ENCODE assay signal across 21 cellular contexts in genomic region chr9:130914417-130915095, GRCh38. TPM values are rescaled to one million over a fixed set of nuclear protein-coding genes. Genes with fewer than 3 reads are reported as not detected.
DNase-seq lines count a peak whose midpoint lies in the region; ATAC-seq and TF ChIP-seq lines count a peak whose summit lies in the region.
"Had no signal": no experiment of that assay in that cellular context is flagged by ENCODE, and none has a peak within 500 bp of the region (broad histone marks: within the 10 kb centered on the region; RNA-seq: fewer than 3 reads in every experiment).

No MANE protein-coding gene starts in this region.

- H3K27me3 ChIP-seq in GM23338 (ENCODE audit: insufficient read depth): no peaks in the 10 kb centered on the region
- H3K27me3 ChIP-seq in NT2/D1 (ENCODE audit: insufficient read depth, insufficient read length): no peaks in the 10 kb centered on the region
- peaks cover 0 to 73% (median 12%) of the 10 kb centered on the region in 3 donors for H3K27me3 ChIP-seq in psoas muscle (ENCODE audit: insufficient read depth in 3 of 3, low read length in 2 of 3)
- H3K27me3 ChIP-seq: MG63 had no signal

- H3K27ac ChIP-seq in GM23338 (ENCODE audit: low read depth): no peak overlapping the region
- no peak overlapping the region for H3K27ac ChIP-seq in psoas muscle

- no peak overlapping the region for H3K4me2 ChIP-seq in GM23338

- H3K36me3 ChIP-seq in GM23338 (ENCODE audit: insufficient read depth): no peaks in the 10 kb centered on the region
- H3K36me3 ChIP-seq in NT2/D1 (ENCODE audit: insufficient read depth, insufficient read length, low read length): no peaks in the 10 kb centered on the region
- H3K36me3 ChIP-seq in mucosa of descending colon (ENCODE audit: low read depth): no peaks in the 10 kb centered on the region
- no peaks in the 10 kb centered on the region for H3K36me3 ChIP-seq in psoas muscle (ENCODE audit: insufficient read depth in 1 of 2, low read depth in 1 of 2)
- H3K36me3 ChIP-seq: MG63 had no signal

- H3K4me3 Mint-ChIP-seq in GM23338: no peak overlapping the region
- H3K4me3 Mint-ChIP-seq in stimulated activated memory B cell treated with anti-CD40 and anti-IgM and Interleukin-4, amounts not matched to agents 10 μg/mL and 1 μg/mL and 100 μg/mL, for 72 hours: no peak overlapping the region
- H3K4me3 Mint-ChIP-seq: CD4-positive, alpha-beta memory T cell; HFFc6 had no signal

- intact Hi-C loops in mucosa of descending colon (cut with DNase I, micrococcal nuclease): no loop called here
- intact Hi-C loops in Right ventricle myocardium superior (cut with DNase I): no loop called here
- intact Hi-C loops in psoas muscle (cut with DNase I): no loop called here

- no peak overlapping the region for H3K27ac Mint-ChIP-seq in GM23338
- no peak overlapping the region for H3K27ac Mint-ChIP-seq in stimulated activated memory B cell treated with anti-CD40 and anti-IgM and Interleukin-4, amounts not matched to agents 10 μg/mL and 1 μg/mL and 100 μg/mL, for 72 hours
- H3K27ac Mint-ChIP-seq: CD4-positive, alpha-beta memory T cell; HFFc6 had no signal

- WGBS in psoas muscle, 3 donors: 73 to 79% (median 76%) methylated on average over 24 of the region's 24 CpGs

- no peak for DNase-seq in GM23338 (ENCODE audit: low spot score)
- no peak for DNase-seq in NT2/D1 (ENCODE audit: low read depth, low spot score)
- DNase-seq in mucosa of descending colon: no peak
- DNase-seq in Right ventricle myocardium superior: no peak
- DNase-seq in activated naive CD4-positive, alpha-beta T cell treated with Interleukin-2 at 50 U/mL for 16 hours: no peak
- no peak for DNase-seq in psoas muscle
- DNase-seq: DND-41, HFFc6, MG63, NCI-H1048, NCI-H1417 treated with DMSO at 0.1 percent for 48 hours, NCI-H187 treated with DMSO at 0.1 percent for 48 hours, NCI-H2107 had no signal

- H4K20me1 ChIP-seq in GM23338 (replicated peaks; ENCODE audit: insufficient read depth): no peaks in the 10 kb centered on the region

- no peaks in the 10 kb centered on the region for H3K79me2 ChIP-seq in GM23338 (replicated peaks; ENCODE audit: insufficient read depth)

- no peaks in the 10 kb centered on the region for H3K9me2 ChIP-seq in GM23338 (ENCODE audit: insufficient read depth)

- H2AFZ ChIP-seq in GM23338: no peak overlapping the region

- no peaks in the 10 kb centered on the region for H3K36me3 Mint-ChIP-seq in GM23338 (ENCODE audit: low read depth)
- H3K36me3 Mint-ChIP-seq in stimulated activated memory B cell treated with anti-CD40 and anti-IgM and Interleukin-4, amounts not matched to agents 10 μg/mL and 1 μg/mL and 100 μg/mL, for 72 hours: no peaks in the 10 kb centered on the region
- H3K36me3 Mint-ChIP-seq: CD4-positive, alpha-beta memory T cell had no signal

- H3K9me3 Mint-ChIP-seq in GM23338: no peaks in the 10 kb centered on the region
- H3K9me3 Mint-ChIP-seq in stimulated activated memory B cell treated with anti-CD40 and anti-IgM and Interleukin-4, amounts not matched to agents 10 μg/mL and 1 μg/mL and 100 μg/mL, for 72 hours: no peaks in the 10 kb centered on the region
- H3K9me3 Mint-ChIP-seq: CD4-positive, alpha-beta memory T cell; HFFc6 had no signal

- H3K4me1 Mint-ChIP-seq in GM23338: peaks cover 14% of the 10 kb centered on the region
- no peaks in the 10 kb centered on the region for H3K4me1 Mint-ChIP-seq in stimulated activated memory B cell treated with anti-CD40 and anti-IgM and Interleukin-4, amounts not matched to agents 10 μg/mL and 1 μg/mL and 100 μg/mL, for 72 hours

- TF ChIP-seq CTCF in GM23338 (conservative IDR thresholded peaks at IDR 0.05; ENCODE audit: low read depth in 2 of 2) (no peak), mucosa of descending colon (IDR thresholded peaks at IDR 0.05) (no peak), psoas muscle (IDR thresholded peaks at IDR 0.05) (no peak)

- H3K4me3 ChIP-seq in GM23338 (no peak overlapping the region), NT2/D1 (ENCODE audit: insufficient read length, low read depth) (no peak overlapping the region), mucosa of descending colon (no peak overlapping the region), psoas muscle (no peak overlapping the region)
- H3K4me3 ChIP-seq: MG63 had no signal

- H3K27me3 Mint-ChIP-seq in GM23338 (ENCODE audit: insufficient read depth, low read depth, poor library complexity): peaks cover 11% of the 10 kb centered on the region
- H3K27me3 Mint-ChIP-seq in stimulated activated memory B cell treated with anti-CD40 and anti-IgM and Interleukin-4, amounts not matched to agents 10 μg/mL and 1 μg/mL and 100 μg/mL, for 72 hours: peaks cover 54% of the 10 kb centered on the region
- H3K27me3 Mint-ChIP-seq: CD4-positive, alpha-beta memory T cell had no signal

- H3K4me1 ChIP-seq in GM23338 (ENCODE audit: insufficient read depth) (no peaks in the 10 kb centered on the region), NT2/D1 (ENCODE audit: insufficient read depth, insufficient read length) (peaks cover 40% of the 10 kb centered on the region), mucosa of descending colon (ENCODE audit: low read depth) (no peaks in the 10 kb centered on the region), psoas muscle (no peaks in the 10 kb centered on the region)

- H3K9ac ChIP-seq in NT2/D1 (ENCODE audit: insufficient read length, low read depth): peak overlapping the region; percentile 17

- ATAC-seq in GM23338: peak; percentile 67
- ATAC-seq in mucosa of descending colon: peak; percentile 8
- ATAC-seq in stimulated activated memory B cell treated with anti-CD40 and anti-IgM and Interleukin-4, amounts not matched to agents 10 μg/mL and 1 μg/mL and 100 μg/mL, for 72 hours: peak; percentile 14
- no peak for ATAC-seq in Right ventricle myocardium superior (ENCODE audit: poor library complexity)
- ATAC-seq in psoas muscle: no peak
- ATAC-seq: SK-N-SH treated with all-trans-retinoic acid at 6 μM for 48 hours had no signal

- H3F3A ChIP-seq in GM23338 (replicated peaks; ENCODE audit: low read depth): no peaks in the 10 kb centered on the region

- no peaks in the 10 kb centered on the region; the same call in 1 of the 2 replicates for H3K9me3 ChIP-seq in NT2/D1 (ENCODE audit: insufficient read depth, low read length)
- H3K9me3 ChIP-seq in mucosa of descending colon: no peaks in the 10 kb centered on the region
- H3K9me3 ChIP-seq in psoas muscle: no peaks in the 10 kb centered on the region
- H3K9me3 ChIP-seq: MG63 had no signal

TF ChIP-seq in GM23338, 12 proteins besides CTCF, POLR2A, EP300 and RAD21 (continues in another document):
- no peak for TF ChIP-seq NANOG (IDR thresholded peaks at IDR 0.05; ENCODE audit: borderline replicate concordance)
- no peak for TF ChIP-seq ETS1 (IDR thresholded peaks at IDR 0.05)
- TF ChIP-seq REST (IDR thresholded peaks at IDR 0.05; ENCODE audit: unreplicated experiment): no peak
- no peak for TF ChIP-seq POLR2AphosphoS5 (IDR thresholded peaks at IDR 0.05; ENCODE audit: low read depth)
- no peak for TF ChIP-seq JUNB (IDR thresholded peaks at IDR 0.05; ENCODE audit: unreplicated experiment)
- TF ChIP-seq STAT1 (IDR thresholded peaks at IDR 0.05; ENCODE audit: unreplicated experiment): no peak
- no peak for TF ChIP-seq EZH2phosphoT487 (IDR thresholded peaks at IDR 0.05; ENCODE audit: unreplicated experiment)
- TF ChIP-seq EZH2 (IDR thresholded peaks at IDR 0.05; ENCODE audit: low read depth, unreplicated experiment): no peak
- no peak for TF ChIP-seq ZNF114 (CRISPR knock-in tag; IDR thresholded peaks at IDR 0.05)

RNA-seq across cellular contexts. Expression of gene QRFP, which starts 17.9 kb away (rescaled TPM):
- not detected in 2 replicates for total RNA-seq in GM23338 (2014; rRNA removed; shearing (Covaris generic))
- not detected in 2 replicates for polyA plus RNA-seq in GM23338 (2016; fragmentation: Nextera tagmentation; extraction: Ambion mirVana)
- under 1 TPM in 2 of 3 donors, not detected in 1; 0.24 to 0.87 TPM for total RNA-seq in mucosa of descending colon
- total RNA-seq in Right ventricle myocardium superior: not detected
- total RNA-seq in psoas muscle: not detected
- polyA plus RNA-seq in psoas muscle: under 1 TPM in 2 of 3 donors, not detected in 1; 0.01 to 0.03 TPM
- total RNA-seq: A673; CD4-positive, alpha-beta memory T cell; H4; HFFc6; LHCN-M2; NCI-H460 had no signal
- polyA plus RNA-seq: BJ; CD4-positive, alpha-beta memory T cell had no signal

RNA-seq across cellular contexts. Expression of gene FIBCD1, which starts 24.5 kb away (rescaled TPM):
- total RNA-seq in GM23338 (2014; rRNA removed; shearing (Covaris generic)): 4.4 and 15.5 TPM in 2 replicates
- polyA plus RNA-seq in GM23338 (2016; fragmentation: Nextera tagmentation; extraction: Ambion mirVana): 5.6 and 9.0 TPM in 2 replicates
- total RNA-seq in mucosa of descending colon: 10 to 100 TPM in 1 of 3 donors, 1 to 10 TPM in 2; 2.6 to 10.7 (median 7.3) TPM
- total RNA-seq in Right ventricle myocardium superior: 0.59 TPM
- total RNA-seq in psoas muscle: not detected
- under 1 TPM in 1 of 3 donors, not detected in 2; 0.01 TPM for polyA plus RNA-seq in psoas muscle
- total RNA-seq: CD4-positive, alpha-beta memory T cell had no signal
- polyA plus RNA-seq: CD4-positive, alpha-beta memory T cell had no signal

Comparison
In these comparisons a context has a peak if more than half of its experiments do, and no peak if none do; other contexts are left out.
1. ATAC-seq: peak in GM23338 (single experiment), mucosa of descending colon (single experiment) and stimulated activated memory B cell treated with anti-CD40 and anti-IgM and Interleukin-4, amounts not matched to agents 10 μg/mL and 1 μg/mL and 100 μg/mL, for 72 hours (single experiment); none in Right ventricle myocardium superior (single experiment) and psoas muscle (0 of 4).